30 cellular contexts compared by ENCODE assay signal in genomic region chr3:41241159-41241558, GRCh38.
"Had no signal": no experiment of that assay in that cellular context is flagged by ENCODE, and none has a peak within 500 bp of the region (broad histone marks: within the 10 kb centered on the region; RNA-seq: fewer than 3 reads in every experiment).

No MANE protein-coding gene starts in this region.

- DNase-seq: activated B cell treated with CpG ODN at 0.5 μM for 24 hours; activated CD4-positive, alpha-beta T cell treated with anti-CD3 and anti-CD28 coated beads, Interleukin-2, amount 50 U/mL, for 1 hour; activated CD8-positive, alpha-beta memory T cell treated with anti-CD3 and anti-CD28 coated beads, Interleukin-2, amount 50 U/mL, for 4 hours; activated T-cell treated with anti-CD3 and anti-CD28 coated beads, Interleukin-2, amount 50 U/mL, for 24 hours; caudate nucleus; endodermal cell; gastrocnemius medialis; glutamatergic neuron; islet precursor cell; left ventricle myocardium inferior; naive B cell; nucleus accumbens; pancreas; retina; sigmoid colon; stimulated activated CD4-positive, alpha-beta T cell treated with anti-CD3 and anti-CD28 coated beads, Interleukin-1b, Interleukin-23, amount 100 ng/mL, for 48 hours; stimulated activated CD4-positive, alpha-beta T cell treated with anti-CD3 and anti-CD28 coated beads, Interleukin-4, amount 100 ng/mL, for 4 hours; stimulated activated CD8-positive, alpha-beta memory T cell treated with anti-CD3 and anti-CD28 coated beads, Interleukin-4, amount 100 ng/mL, for 48 hours; stimulated activated naive CD4-positive, alpha-beta T cell; T-cell; tibial artery had no signal

- H3K9me3 ChIP-seq: ascending aorta, gastrocnemius medialis, left ventricle myocardium inferior, pancreas, prostate gland, sigmoid colon, suprapubic skin, tibial artery had no signal

- H3K27ac Mint-ChIP-seq: activated B cell treated with CpG ODN at 0.5 μM for 24 hours; activated T-helper 2 cell treated with anti-CD3 and anti-CD28 coated beads, Interferon-gamma antibody, Interleukin-2, Interleukin-4, amounts not matched to agents 10 μg/mL and 5 μg/mL and 100 μg/mL, durations not matched to agents 14 hours and 24 hours and 36 hours; T-helper 2 cell treated with Interferon-gamma antibody and Interleukin-4, amounts not matched to agents 5 μg/mL and 100 μg/mL, for 36 hours had no signal

- H3K9me3 Mint-ChIP-seq: activated B cell treated with CpG ODN at 0.5 μM for 24 hours; activated naive CD4-positive, alpha-beta T cell treated with anti-CD3 and anti-CD28 coated beads, Interleukin-2, amount 50 U/mL, for 72 hours; activated T-cell treated with anti-CD3 and anti-CD28 coated beads, Interleukin-2, amount 50 U/mL, for 24 hours; activated T-helper 2 cell treated with anti-CD3 and anti-CD28 coated beads, Interferon-gamma antibody, Interleukin-2, Interleukin-4, amounts not matched to agents 10 μg/mL and 5 μg/mL and 100 μg/mL, durations not matched to agents 14 hours and 24 hours and 36 hours; brain; endodermal cell; naive B cell; neural crest cell; T-cell; T-helper 2 cell treated with Interferon-gamma antibody and Interleukin-4, amounts not matched to agents 5 μg/mL and 100 μg/mL, for 36 hours had no signal

- H3K27ac ChIP-seq: ascending aorta, gastrocnemius medialis, left ventricle myocardium inferior, pancreas, prostate gland, sigmoid colon, suprapubic skin, tibial artery had no signal

- H3K4me1 Mint-ChIP-seq: activated B cell treated with CpG ODN at 0.5 μM for 24 hours had no signal

- H3K4me3 Mint-ChIP-seq: activated B cell treated with CpG ODN at 0.5 μM for 24 hours; activated T-cell treated with anti-CD3 and anti-CD28 coated beads, Interleukin-2, amount 50 U/mL, for 24 hours; brain; endodermal cell; naive B cell; neural crest cell; T-cell; T-helper 2 cell treated with Interferon-gamma antibody and Interleukin-4, amounts not matched to agents 5 μg/mL and 100 μg/mL, for 36 hours had no signal

- H3K27me3 Mint-ChIP-seq: activated B cell treated with CpG ODN at 0.5 μM for 24 hours; activated T-cell treated with anti-CD3 and anti-CD28 coated beads, Interleukin-2, amount 50 U/mL, for 24 hours; brain; naive B cell; T-cell had no signal

- H3K27me3 ChIP-seq: ascending aorta, gastrocnemius medialis, pancreas, sigmoid colon, suprapubic skin, tibial artery had no signal

- ATAC-seq: activated naive CD4-positive, alpha-beta T cell treated with anti-CD3 and anti-CD28 coated beads, Interleukin-2, amount 50 U/mL, for 72 hours; gastrocnemius medialis; pancreas; T-cell had no signal

- H3K4me1 ChIP-seq: ascending aorta, gastrocnemius medialis, prostate gland had no signal

- H3K4me3 ChIP-seq: ascending aorta, gastrocnemius medialis, left ventricle myocardium inferior, lung, pancreas, prostate gland, sigmoid colon, suprapubic skin, tibial artery had no signal
